34 cellular contexts compared by ENCODE assay signal in genomic region chr6:14239097-14239496, GRCh38.
"Had no signal": no experiment of that assay in that cellular context is flagged by ENCODE, and none has a peak within 500 bp of the region (broad histone marks: within the 10 kb centered on the region; RNA-seq: fewer than 3 reads in every experiment).

No MANE protein-coding gene starts in this region.

- H3K36me3 ChIP-seq: MG63 had no signal

- DNase-seq: Karpas-422, Kasumi-1, MG63, MM.1S, MV-4-11, NCI-H1048, NCI-H1092, NCI-H1092 treated with DMSO at 0.1 percent for 48 hours, NCI-H1105, NCI-H1105 treated with DMSO at 0.1 percent for 48 hours, NCI-H1417, NCI-H1417 treated with DMSO at 0.1 percent for 48 hours, NCI-H1436, NCI-H1436 treated with DMSO at 0.1 percent for 48 hours, NCI-H146, NCI-H1694, NCI-H1694 treated with DMSO at 0.1 percent for 48 hours, NCI-H187, NCI-H187 treated with DMSO at 0.1 percent for 48 hours, NCI-H1930, NCI-H2029, NCI-H2029 treated with DMSO at 0.1 percent for 48 hours, NCI-H2081, NCI-H2081 treated with DMSO at 0.1 percent for 48 hours, NCI-H2107, NCI-H2171, NCI-H2171 treated with DMSO at 0.1 percent for 48 hours, NCI-H2227 treated with DMSO at 0.1 percent for 48 hours, NCI-H226, NCI-H345, NCI-H446, NCI-H446 treated with DMSO at 0.1 percent for 48 hours, NCI-H510A, NCI-H510A treated with DMSO at 0.1 percent for 48 hours had no signal

- H3K9me3 ChIP-seq: MG63 had no signal

- H3K4me3 ChIP-seq: MG63 had no signal
